Comparison of ENCODE assay signal across 8 cellular contexts in the genomic region with DNA sequence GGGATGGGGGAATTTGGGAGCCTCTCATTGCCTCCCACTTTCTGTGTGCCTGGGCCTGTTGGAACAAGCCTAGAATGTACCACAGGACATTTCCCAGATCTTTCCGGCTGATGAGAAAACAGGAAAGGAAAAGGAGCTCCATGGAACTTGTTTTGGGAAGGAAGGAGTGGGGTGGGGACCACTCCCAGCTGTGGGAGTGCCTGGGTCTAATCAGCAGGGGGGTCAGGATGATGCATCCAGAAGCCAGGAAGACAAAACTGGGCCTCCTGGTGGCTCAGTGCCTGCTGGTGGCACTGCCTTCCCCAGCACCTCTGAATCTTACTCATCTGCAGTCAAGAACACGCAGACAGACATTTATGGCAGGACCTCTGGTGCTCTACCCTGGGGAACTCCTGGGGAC. TPM values are rescaled to one million over a fixed set of nuclear protein-coding genes. Genes with fewer than 3 reads are reported as not detected.
DNase-seq lines count a peak whose midpoint lies in the region; ATAC-seq and TF ChIP-seq lines count a peak whose summit lies in the region.
"Had no signal": no experiment of that assay in that cellular context is flagged by ENCODE, and none has a peak within 500 bp of the region (broad histone marks: within the 10 kb centered on the region; RNA-seq: fewer than 3 reads in every experiment).

No MANE protein-coding gene starts in this region.

- 72% methylated on average over 2 of the region's 2 CpGs for WGBS in esophagus muscularis mucosa

- intact Hi-C loops in activated naive CD4-positive, alpha-beta T cell treated with anti-CD3 and anti-CD28 coated beads for 36 hours (cut with micrococcal nuclease): loop anchor here (2.0 to 5.0 kb wide), 3 partner anchors 39 to 59 kb away; no protein-coding TSS in a partner anchor
- intact Hi-C loops in esophagus muscularis mucosa (cut with DNase I): no loop called here
- intact Hi-C loops in left colon (cut with DNase I, micrococcal nuclease): no loop called here

- no peaks in the 10 kb centered on the region for H3K27me3 ChIP-seq in esophagus muscularis mucosa
- H3K27me3 ChIP-seq in subcutaneous abdominal adipose tissue (ENCODE audit: control insufficient read depth in 5 of 5, insufficient read depth in 4 of 5, low read length in 5 of 5): no peaks in the 10 kb centered on the region

- H3K36me3 ChIP-seq in esophagus muscularis mucosa (peaks cover 0 to 37% (median 32%) of the 10 kb centered on the region in 4 donors), subcutaneous abdominal adipose tissue (ENCODE audit: control insufficient read depth in 5 of 5, insufficient read depth in 5 of 5, low read length in 5 of 5) (peaks cover 0 to 36% (median 26%) of the 10 kb centered on the region in 5 donors)

- H3K27ac Mint-ChIP-seq in activated naive CD4-positive, alpha-beta T cell treated with anti-CD3 and anti-CD28 coated beads for 36 hours: peak overlapping the region; percentile 84
- H3K27ac Mint-ChIP-seq: B cell had no signal

- H3K27ac ChIP-seq in esophagus muscularis mucosa (replicated peaks in 1 of 4): peak overlapping the region; percentile 7 to 54 (median 51)
- H3K27ac ChIP-seq in subcutaneous abdominal adipose tissue (ENCODE audit: low read depth, low read length): peak overlapping the region; percentile 11

- H3K4me3 ChIP-seq in esophagus muscularis mucosa (no peak overlapping the region), subcutaneous abdominal adipose tissue (ENCODE audit: low read depth in 1 of 5, low read length in 5 of 5) (no peak overlapping the region)

- H3K9me3 ChIP-seq in esophagus muscularis mucosa (no peaks in the 10 kb centered on the region), subcutaneous abdominal adipose tissue (ENCODE audit: control insufficient read depth in 5 of 5, low read length in 5 of 5) (no peaks in the 10 kb centered on the region)

- no peak for TF ChIP-seq CTCF in esophagus muscularis mucosa (IDR thresholded peaks at IDR 0.05)

- no peaks in the 10 kb centered on the region for H3K9me3 Mint-ChIP-seq in activated naive CD4-positive, alpha-beta T cell treated with anti-CD3 and anti-CD28 coated beads for 36 hours

- no peak overlapping the region for H3K9ac ChIP-seq in subcutaneous abdominal adipose tissue (ENCODE audit: low read length in 5 of 5)

- H3K27me3 Mint-ChIP-seq in activated naive CD4-positive, alpha-beta T cell treated with anti-CD3 and anti-CD28 coated beads for 36 hours (ENCODE audit: low read depth): no peaks in the 10 kb centered on the region

- peak; percentile 53 for DNase-seq in activated naive CD4-positive, alpha-beta T cell treated with anti-CD3 and anti-CD28 coated beads for 36 hours
- no peak for DNase-seq in activated naive CD4-positive, alpha-beta T cell treated with anti-CD3 and anti-CD28 coated beads, Interleukin-2, amount 50 U/mL, for 16 hours
- no peak for DNase-seq in esophagus muscularis mucosa (ENCODE audit: extremely low spot score)
- DNase-seq in left colon: no peak
- DNase-seq in stimulated activated CD8-positive, alpha-beta memory T cell treated with anti-CD3 and anti-CD28 coated beads, Interleukin-4, amount 100 ng/mL, for 48 hours: no peak
- DNase-seq: KG1 had no signal

- peaks cover 29 to 46% (median 34%) of the 10 kb centered on the region in 4 donors for H3K4me1 ChIP-seq in esophagus muscularis mucosa
- peaks cover 3 to 48% (median 36%) of the 10 kb centered on the region in 5 donors for H3K4me1 ChIP-seq in subcutaneous abdominal adipose tissue (ENCODE audit: control insufficient read depth in 5 of 5, insufficient read depth in 5 of 5, low read length in 5 of 5)

- peaks cover 34% of the 10 kb centered on the region for H3K36me3 Mint-ChIP-seq in activated naive CD4-positive, alpha-beta T cell treated with anti-CD3 and anti-CD28 coated beads for 36 hours (ENCODE audit: low read depth)

- no peak for ATAC-seq in left colon

- peaks cover 84% of the 10 kb centered on the region for H3K4me1 Mint-ChIP-seq in activated naive CD4-positive, alpha-beta T cell treated with anti-CD3 and anti-CD28 coated beads for 36 hours (ENCODE audit: low read depth)

- no peak overlapping the region for H3K4me3 Mint-ChIP-seq in activated naive CD4-positive, alpha-beta T cell treated with anti-CD3 and anti-CD28 coated beads for 36 hours
- H3K4me3 Mint-ChIP-seq: B cell had no signal

- CTCF ChIA-PET in activated naive CD4-positive, alpha-beta T cell treated with anti-CD3 and anti-CD28 coated beads for 36 hours (lab: Charles Lee): interaction anchor here (0.6 to 1.4 kb wide), 4 partner anchors 8 to 55 kb away, joined by 3 to 5 read pairs (median 3); no protein-coding TSS in a partner anchor

- no peak for TF ChIP-seq POLR2A in esophagus muscularis mucosa (IDR thresholded peaks at IDR 0.05; ENCODE audit: low read depth)

- TF ChIP-seq EP300 in esophagus muscularis mucosa (IDR thresholded peaks at IDR 0.05): no peak

RNA-seq across cellular contexts. Expression of a gene that starts 2.8 kb away (rescaled TPM):
- under 1 TPM; 0.14 to 0.37 TPM for total RNA-seq in activated naive CD4-positive, alpha-beta T cell treated with anti-CD3 and anti-CD28 coated beads for 36 hours
- total RNA-seq in esophagus muscularis mucosa (not detected), left colon (1 to 10 TPM; 2.8 to 3.7 TPM)
- total RNA-seq: B cell had no signal

RNA-seq across cellular contexts. Expression of a gene that starts 9.0 kb away (rescaled TPM):
- 100 to 1,000 TPM; 136 to 140 TPM for total RNA-seq in activated naive CD4-positive, alpha-beta T cell treated with anti-CD3 and anti-CD28 coated beads for 36 hours
- 10 to 100 TPM; 22.0 to 82.8 (median 52.4) TPM for total RNA-seq in esophagus muscularis mucosa
- total RNA-seq in left colon: 10 to 100 TPM; 25.0 to 55.6 TPM

RNA-seq across cellular contexts. Expression of a gene that starts 11.0 kb away (rescaled TPM):
- total RNA-seq in activated naive CD4-positive, alpha-beta T cell treated with anti-CD3 and anti-CD28 coated beads for 36 hours: under 1 TPM; 0.74 to 0.81 TPM
- total RNA-seq in esophagus muscularis mucosa (10 to 100 TPM in 3 of 4 donors, 1 to 10 TPM in 1; 7.9 to 42.9 (median 31.4) TPM), left colon (1 to 10 TPM; 3.9 to 4.5 TPM)
- total RNA-seq: B cell had no signal

RNA-seq across cellular contexts. Expression of a gene that starts 34.2 kb away (rescaled TPM):
- 10 to 100 TPM; 18.1 to 18.8 TPM for total RNA-seq in activated naive CD4-positive, alpha-beta T cell treated with anti-CD3 and anti-CD28 coated beads for 36 hours
- total RNA-seq in esophagus muscularis mucosa (10 to 100 TPM in 3 of 4 donors, 1 to 10 TPM in 1; 8.3 to 15.4 (median 13.4) TPM), left colon (1 to 10 TPM; 2.4 to 4.6 TPM)
